Comparison of ENCODE assay signal across 21 cellular contexts in genomic region chr2:9740382-9741040, GRCh38.
DNase-seq lines count a peak whose midpoint lies in the region; ATAC-seq, FAIRE-seq and TF ChIP-seq lines count a peak whose summit lies in the region.
"Had no signal": no experiment of that assay in that cellular context is flagged by ENCODE, and none has a peak within 500 bp of the region (broad histone marks: within the 10 kb centered on the region; RNA-seq: fewer than 3 reads in every experiment).

No MANE protein-coding gene starts in this region.

- H3K27ac Mint-ChIP-seq in T-helper 17 cell, result no peak overlapping the region
- H3K27ac Mint-ChIP-seq: activated T-helper 2 cell treated with anti-CD3 and anti-CD28 coated beads, Interferon-gamma antibody, Interleukin-2, Interleukin-4, amounts not matched to agents 10 μg/mL and 5 μg/mL and 100 μg/mL, durations not matched to agents 14 hours and 24 hours and 36 hours had no signal

- no peaks in the 10 kb centered on the region for H3K36me3 Mint-ChIP-seq in T-helper 17 cell (ENCODE audit: low read depth)
- H3K36me3 Mint-ChIP-seq: stimulated activated effector memory CD8-positive, alpha-beta T cell treated with anti-CD3 and anti-CD28 coated beads, Interleukin-12 subunit alpha, Interleukin-12 subunit beta, amount 100 ng/mL, for 72 hours had no signal

- 29% methylated on average over 6 of the region's 6 CpGs for WGBS in HepG2 (ENCODE audit: low lambda C conversion rate)
- WGBS in right lobe of liver (ENCODE audit: insufficient coverage, low coverage, low lambda C conversion rate, missing lambda C conversion rate), result 71% methylated on average over 4 of the region's 6 CpGs

- H3K27me3 ChIP-seq in HepG2 (ENCODE audit: control insufficient read depth in 1 of 2, insufficient read depth in 2 of 2, low read length in 2 of 2) (peaks cover 0 to 34% of the 10 kb centered on the region in 2 experiments), right lobe of liver (no peaks in the 10 kb centered on the region), vagina (no peaks in the 10 kb centered on the region), left ventricle myocardium inferior (ENCODE audit: low read depth) (no peaks in the 10 kb centered on the region)

- no peak overlapping the region for H3K4me3 Mint-ChIP-seq in T-helper 17 cell
- H3K4me3 Mint-ChIP-seq: activated CD4-positive, alpha-beta T cell treated with anti-CD3 and anti-CD28 coated beads for 36 hours had no signal

- H3K4me1 ChIP-seq in HepG2 (ENCODE audit: insufficient read depth, low read length), result no peaks in the 10 kb centered on the region
- no peaks in the 10 kb centered on the region for H3K4me1 ChIP-seq in right lobe of liver
- peaks cover 21% of the 10 kb centered on the region for H3K4me1 ChIP-seq in vagina
- peaks cover 38% of the 10 kb centered on the region for H3K4me1 ChIP-seq in left ventricle myocardium inferior

- H3K4me2 ChIP-seq in HepG2 (ENCODE audit: low read depth, low read length), result no peak overlapping the region

- POLR2A ChIA-PET in HepG2 (lab: Yijun Ruan, JAX), result no interaction called here

- intact Hi-C loops in HepG2 (cut with micrococcal nuclease; ENCODE audit: unreplicated experiment) (no loop called here), right lobe of liver (cut with DNase I) (no loop called here), vagina (cut with DNase I) (no loop called here), left ventricle myocardium inferior (cut with micrococcal nuclease) (no loop called here)

- no peak overlapping the region for H2AFZ ChIP-seq in HepG2 (ENCODE audit: low read length)

- TF ChIP-seq POLR2A in HepG2 (IDR thresholded peaks at IDR 0.05; ENCODE audit: insufficient read depth in 1 of 2, low read depth in 2 of 2, low read length in 2 of 2) (no peak), right lobe of liver (IDR thresholded peaks at IDR 0.05) (no peak), vagina (IDR thresholded peaks at IDR 0.05) (no peak)

- H3K27ac ChIP-seq in HepG2 (ENCODE audit: extremely low read length, insufficient read depth, low read length) (no peak overlapping the region), right lobe of liver (no peak overlapping the region), vagina (no peak overlapping the region), left ventricle myocardium inferior (replicated peaks) (no peak overlapping the region)
- H3K27ac ChIP-seq: C4-2B had no signal

- H3K9me3 ChIP-seq in HepG2 (ENCODE audit: low read length) (no peaks in the 10 kb centered on the region), right lobe of liver (no peaks in the 10 kb centered on the region), vagina (no peaks in the 10 kb centered on the region), T-helper 17 cell (ENCODE audit: control insufficient read depth, low read length, poor library complexity, severe bottlenecking) (no peaks in the 10 kb centered on the region), left ventricle myocardium inferior (replicated peaks) (no peaks in the 10 kb centered on the region)

- H3K79me2 ChIP-seq in HepG2 (ENCODE audit: insufficient read depth, low read length), result no peaks in the 10 kb centered on the region

- no peaks in the 10 kb centered on the region for H3K36me3 ChIP-seq in HepG2 (replicated peaks in 1 of 2; ENCODE audit: control insufficient read depth in 1 of 2, insufficient read depth in 2 of 2, low read length in 2 of 2)
- no peaks in the 10 kb centered on the region for H3K36me3 ChIP-seq in right lobe of liver
- no peaks in the 10 kb centered on the region for H3K36me3 ChIP-seq in vagina
- H3K36me3 ChIP-seq in left ventricle myocardium inferior, result no peaks in the 10 kb centered on the region

- CTCF ChIA-PET in HepG2 (lab: Yijun Ruan, JAX; ENCODE audit: low intra/inter-chr PET ratio, low total read pairs), result no interaction called here

- ATAC-seq in HepG2 (no peak), right lobe of liver (no peak), T-helper 17 cell (no peak)
- ATAC-seq: activated CD4-positive, alpha-beta T cell treated with anti-CD3 and anti-CD28 coated beads for 36 hours; stimulated activated effector memory CD8-positive, alpha-beta T cell treated with anti-CD3 and anti-CD28 coated beads, Interleukin-12 subunit alpha, Interleukin-12 subunit beta, amount 100 ng/mL, for 72 hours had no signal

- no peak overlapping the region for H3K9ac ChIP-seq in HepG2 (ENCODE audit: insufficient read depth, low read depth, low read length)

- H3K4me3 ChIP-seq in HepG2 (replicated peaks in 1 of 3; ENCODE audit: insufficient read depth in 1 of 3, low read depth in 2 of 3, low read length in 3 of 3) (no peak overlapping the region), right lobe of liver (no peak overlapping the region), vagina (no peak overlapping the region), left ventricle myocardium inferior (no peak overlapping the region)

- no peaks in the 10 kb centered on the region for H4K20me1 ChIP-seq in HepG2 (ENCODE audit: insufficient read depth, low read length)

- TF ChIP-seq RAD21 in HepG2 (CRISPR knock-in tag; IDR thresholded peaks at IDR 0.05), result no peak

- in situ Hi-C loops in HepG2 (cut with HindIII; ENCODE audit: extremely low pct_ligation_motif_present, low pct_unique_long_range_greater_than_20kb), result no loop called here

- TF ChIP-seq EP300 in HepG2 (IDR thresholded peaks at IDR 0.05; ENCODE audit: low read depth in 2 of 2, low read length in 2 of 2) (no peak), HepG2 (CRISPR knock-in tag; IDR thresholded peaks at IDR 0.05; ENCODE audit: borderline replicate concordance) (no peak)

- H3K4me1 Mint-ChIP-seq in T-helper 17 cell, result peaks cover 35% of the 10 kb centered on the region

- BruUV-seq in HepG2 (replicated peaks; lab: Mats Ljungman, UMichigan), result no TSS peak

- FAIRE-seq in HepG2 (lab: Jason Lieb, UNC), result no peak
- FAIRE-seq: D721Med, GM19239 had no signal

- DNase-seq in HepG2 (ENCODE audit: low spot score), result no peak
- DNase-seq in right lobe of liver, result no peak
- peak; percentile 60 for DNase-seq in M059J (ENCODE audit: low read depth)
- DNase-seq in fibroblast of peridontal ligament (ENCODE audit: extremely low read depth), result peak; percentile 17
- DNase-seq in vagina (ENCODE audit: extremely low spot score in 2 of 2), result no peak
- no peak for DNase-seq in T-helper 17 cell
- DNase-seq in left ventricle myocardium inferior, result no peak
- DNase-seq: activated CD4-positive, alpha-beta T cell treated with anti-CD3 and anti-CD28 coated beads for 36 hours; cerebellar nuclear complex; IMR-90; kidney glomerular epithelial cell; MM.1S; NCI-H1417; NCI-H446; SHP77 treated with DMSO at 0.1 percent for 48 hours; T-helper 1 cell had no signal

- TF ChIP-seq CTCF in HepG2 (CRISPR knock-in tag; IDR thresholded peaks at IDR 0.05), result no peak
- TF ChIP-seq CTCF in right lobe of liver (IDR thresholded peaks at IDR 0.05), result no peak
- no peak for TF ChIP-seq CTCF in vagina (IDR thresholded peaks at IDR 0.05)
- TF ChIP-seq CTCF in left ventricle myocardium inferior (IDR thresholded peaks at IDR 0.05; ENCODE audit: borderline replicate concordance), result no peak

- no peaks in the 10 kb centered on the region for H3K27me3 Mint-ChIP-seq in T-helper 17 cell
- H3K27me3 Mint-ChIP-seq: activated CD4-positive, alpha-beta T cell treated with anti-CD3 and anti-CD28 coated beads for 36 hours had no signal

TF ChIP-seq in HepG2, 621 proteins besides CTCF, POLR2A, EP300 and RAD21:
- no peak for TF ChIP-seq ZBTB37 (CRISPR knock-in tag; IDR thresholded peaks at IDR 0.05)
- no peak for TF ChIP-seq CENPT (CRISPR knock-in tag; IDR thresholded peaks at IDR 0.05; ENCODE audit: low read depth)
- TF ChIP-seq NFIB (CRISPR knock-in tag; IDR thresholded peaks at IDR 0.05; ENCODE audit: borderline replicate concordance), result no peak
- no peak for TF ChIP-seq REL (CRISPR knock-in tag; conservative IDR thresholded peaks at IDR 0.05)
- peak; percentile 71 for TF ChIP-seq LCORL (IDR thresholded peaks at IDR 0.05)
- no peak for TF ChIP-seq LCORL (CRISPR knock-in tag; IDR thresholded peaks at IDR 0.05)
- no peak for TF ChIP-seq HDAC6 (IDR thresholded peaks at IDR 0.05; ENCODE audit: low read depth, low read length)

Comparison
In these comparisons a context has a peak if more than half of its experiments do, and no peak if none do; other contexts are left out.
1. DNase-seq: peak in M059J (single experiment) and fibroblast of peridontal ligament (single experiment); none in HepG2 (single experiment), right lobe of liver (0 of 3), vagina (0 of 2), T-helper 17 cell (0 of 3) and left ventricle myocardium inferior (single experiment).